ENCODE assay signal across 15 cellular contexts in the genomic region with DNA sequence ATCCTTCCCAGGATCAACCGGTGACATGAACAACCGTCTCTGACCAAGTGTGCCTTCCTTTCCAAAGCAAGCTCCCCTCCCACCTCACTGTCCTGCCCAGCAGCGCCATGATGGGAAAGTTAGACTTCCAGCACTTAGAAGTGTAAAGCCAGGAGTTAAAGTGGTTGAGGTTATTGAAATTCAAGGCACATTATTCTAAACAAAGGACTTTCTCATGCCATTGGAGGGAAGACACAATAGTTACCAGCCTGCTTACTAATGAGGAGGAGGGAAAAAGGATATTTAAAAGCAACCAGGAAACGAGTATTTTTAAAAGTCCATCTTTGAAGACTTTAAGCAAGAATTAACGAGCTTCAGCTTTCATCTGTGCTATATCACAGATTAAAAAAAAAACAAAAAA.
"Had no signal": no experiment of that assay in that cellular context is flagged by ENCODE, and none has a peak within 500 bp of the region (broad histone marks: within the 10 kb centered on the region; RNA-seq: fewer than 3 reads in every experiment).

No MANE protein-coding gene starts in this region.

- H3K4me1 ChIP-seq: colonic mucosa, lower lobe of right lung, tibial nerve had no signal

- H3K9me3 ChIP-seq: colonic mucosa, lower lobe of right lung, stomach, tibial nerve had no signal

- H3K36me3 Mint-ChIP-seq: activated CD4-positive, alpha-beta memory T cell treated with anti-CD3 and anti-CD28 coated beads for 36 hours; activated naive CD8-positive, alpha-beta T cell treated with anti-CD3 and anti-CD28 coated beads for 36 hours had no signal

- H3K27ac ChIP-seq: colonic mucosa, epithelial cell of prostate, lower lobe of right lung, stomach, tibial nerve had no signal

- H3K4me1 Mint-ChIP-seq: activated naive CD8-positive, alpha-beta T cell treated with anti-CD3 and anti-CD28 coated beads for 36 hours had no signal

- H3K27me3 ChIP-seq: colonic mucosa, stomach, tibial nerve had no signal

- H3K9me3 Mint-ChIP-seq: activated CD4-positive, alpha-beta memory T cell treated with anti-CD3 and anti-CD28 coated beads for 36 hours; activated naive CD8-positive, alpha-beta T cell treated with anti-CD3 and anti-CD28 coated beads for 36 hours; nephron had no signal

- H3K4me3 ChIP-seq: colonic mucosa, lower lobe of right lung, stomach, tibial nerve had no signal

- H3K27me3 Mint-ChIP-seq: activated naive CD8-positive, alpha-beta T cell treated with anti-CD3 and anti-CD28 coated beads for 36 hours had no signal

- H3K36me3 ChIP-seq: colonic mucosa, lower lobe of right lung, stomach had no signal

- H3K27ac Mint-ChIP-seq: activated CD4-positive, alpha-beta memory T cell treated with anti-CD3 and anti-CD28 coated beads for 36 hours; activated naive CD8-positive, alpha-beta T cell treated with anti-CD3 and anti-CD28 coated beads for 36 hours had no signal

- H3K4me3 Mint-ChIP-seq: activated CD4-positive, alpha-beta memory T cell treated with anti-CD3 and anti-CD28 coated beads for 36 hours; activated naive CD8-positive, alpha-beta T cell treated with anti-CD3 and anti-CD28 coated beads for 36 hours; nephron had no signal

- DNase-seq: activated CD4-positive, alpha-beta memory T cell treated with anti-CD3 and anti-CD28 coated beads for 36 hours; activated CD4-positive, alpha-beta T cell treated with anti-CD3 and anti-CD28 coated beads for 1 hour; activated gamma-delta T cell; activated naive CD8-positive, alpha-beta T cell treated with anti-CD3 and anti-CD28 coated beads for 36 hours; activated T-cell treated with anti-CD3 and anti-CD28 coated beads, Interleukin-2, amount 50 U/mL, for 48 hours; colonic mucosa; effector CD8-positive, alpha-beta T cell; left cardiac atrium; lower lobe of right lung; SIG-M5; stomach; T-helper 2 cell had no signal

- ATAC-seq: left cardiac atrium, lower lobe of right lung had no signal
